8 cellular contexts compared by ENCODE assay signal in genomic region chr10:24952701-24953349, GRCh38. TPM values are rescaled to one million over a fixed set of nuclear protein-coding genes. Genes with fewer than 3 reads are reported as not detected.
A peak's percentile ranks its signal among the peaks of the same experiment; 100 is the strongest.
DNase-seq lines count a peak whose midpoint lies in the region; ATAC-seq and TF ChIP-seq lines count a peak whose summit lies in the region.

No MANE protein-coding gene starts in this region.

- H3K4me1 Mint-ChIP-seq in activated CD4-positive, alpha-beta memory T cell treated with anti-CD3 and anti-CD28 coated beads, Interleukin-2, amount 10 ng/mL, durations not matched to agents 7 days and 5 days = peaks cover 34% of the 10 kb centered on the region

- no peaks in the 10 kb centered on the region for H4K20me1 ChIP-seq in MM.1S (ENCODE audit: insufficient read depth, low read length)

- H3K36me3 Mint-ChIP-seq in activated CD4-positive, alpha-beta memory T cell treated with anti-CD3 and anti-CD28 coated beads, Interleukin-2, amount 10 ng/mL, durations not matched to agents 7 days and 5 days (ENCODE audit: low read depth) = peaks cover 4% of the 10 kb centered on the region

- peak; percentile 62 for ATAC-seq in GM21576 (IDR thresholded peaks at IDR 0.05; ENCODE audit: unreplicated experiment)
- no peak for ATAC-seq in HG03095 (IDR thresholded peaks at IDR 0.05; ENCODE audit: unreplicated experiment)

- peak overlapping the region; percentile 29; the same call in 1 of the 2 replicates for H3K9ac ChIP-seq in MM.1S (ENCODE audit: low read length)

- DNase-seq in Daoy (ENCODE audit: low read depth) = peak; percentile 60
- peak; percentile 14 for DNase-seq in MM.1S
- peak; percentile 50 for DNase-seq in activated CD4-positive, alpha-beta memory T cell treated with anti-CD3 and anti-CD28 coated beads, Interleukin-2, amount 10 ng/mL, durations not matched to agents 7 days and 5 days
- peak; percentile 52 to 60 for DNase-seq in lung microvascular endothelial cell (ENCODE audit: low read depth in 2 of 2)
- DNase-seq in stimulated activated CD8-positive, alpha-beta memory T cell treated with anti-CD3 and anti-CD28 coated beads, Interleukin-12 subunit alpha, Interleukin-12 subunit beta, amount 100 ng/mL, for 4 hours (ENCODE audit: low read depth) = peak; percentile 44

- POLR2A ChIA-PET in activated CD4-positive, alpha-beta memory T cell treated with anti-CD3 and anti-CD28 coated beads, Interleukin-2, amount 10 ng/mL, durations not matched to agents 7 days and 5 days (lab: Charles Lee) = interaction anchor here (1.4 to 3.8 kb wide), 3 partner anchors 32 to 229 kb away, joined by 5 to 19 read pairs (median 6); partner anchors contain the start of genes ARHGAP21, ENKUR and THNSL1

- H3K79me2 ChIP-seq in MM.1S (ENCODE audit: low read length) = no peaks in the 10 kb centered on the region

- CTCF ChIA-PET in activated CD4-positive, alpha-beta memory T cell treated with anti-CD3 and anti-CD28 coated beads, Interleukin-2, amount 10 ng/mL, durations not matched to agents 7 days and 5 days (lab: Charles Lee) = interaction anchor here (1.6 kb wide), 1 partner anchor 64 kb away, joined by 6 read pairs; no protein-coding TSS in a partner anchor

- no peaks in the 10 kb centered on the region for H3K36me3 ChIP-seq in MM.1S (replicated peaks; ENCODE audit: insufficient read depth, low read length)
- no peaks in the 10 kb centered on the region for H3K36me3 ChIP-seq in ectodermal cell (ENCODE audit: control insufficient read depth, insufficient read depth, low read length)

- no peaks in the 10 kb centered on the region for H3K9me2 ChIP-seq in MM.1S (replicated peaks; ENCODE audit: insufficient read depth, low read length)

- no peak overlapping the region for H3K27ac ChIP-seq in MM.1S (ENCODE audit: low read length)
- H3K27ac ChIP-seq in ectodermal cell (ENCODE audit: insufficient read depth, low read depth, low read length, poor library complexity, severe bottlenecking) = peak overlapping the region; percentile 87

- peak; percentile 32 for TF ChIP-seq CTCF in MM.1S (IDR thresholded peaks at IDR 0.05; ENCODE audit: low read length)

- H3K27me3 Mint-ChIP-seq in activated CD4-positive, alpha-beta memory T cell treated with anti-CD3 and anti-CD28 coated beads, Interleukin-2, amount 10 ng/mL, durations not matched to agents 7 days and 5 days = no peaks in the 10 kb centered on the region

- H3K27ac Mint-ChIP-seq in activated CD4-positive, alpha-beta memory T cell treated with anti-CD3 and anti-CD28 coated beads, Interleukin-2, amount 10 ng/mL, durations not matched to agents 7 days and 5 days = peak overlapping the region; percentile 70

- H3K4me3 ChIP-seq in MM.1S (ENCODE audit: low read length) (peak overlapping the region; percentile 59), ectodermal cell (ENCODE audit: insufficient read depth, low read depth, low read length) (peak overlapping the region; percentile 45)

- H3K4me3 Mint-ChIP-seq in activated CD4-positive, alpha-beta memory T cell treated with anti-CD3 and anti-CD28 coated beads, Interleukin-2, amount 10 ng/mL, durations not matched to agents 7 days and 5 days = peak overlapping the region; percentile 79

- H3K9me3 ChIP-seq in MM.1S (replicated peaks; ENCODE audit: insufficient read depth, low read length) (no peaks in the 10 kb centered on the region), ectodermal cell (ENCODE audit: control insufficient read depth, low read length) (no peaks in the 10 kb centered on the region)

- WGBS in ectodermal cell, 2 experiments = 1% methylated on average over 50 of the region's 50 CpGs

- H3K27me3 ChIP-seq in MM.1S (replicated peaks; ENCODE audit: insufficient read depth, low read length) (no peaks in the 10 kb centered on the region), ectodermal cell (ENCODE audit: control insufficient read depth, insufficient read depth, low read length, poor library complexity, severe bottlenecking) (no peaks in the 10 kb centered on the region)

- H3K4me2 ChIP-seq in MM.1S (ENCODE audit: low read depth, low read length) = peak overlapping the region; percentile 59

- H3F3A ChIP-seq in MM.1S (ENCODE audit: insufficient read depth, low read length) = no peaks in the 10 kb centered on the region

- H3K4me1 ChIP-seq in MM.1S (ENCODE audit: low read length) (no peaks in the 10 kb centered on the region), ectodermal cell (ENCODE audit: control insufficient read depth, insufficient read depth, low read length) (peaks cover 26% of the 10 kb centered on the region)

- H3K9me3 Mint-ChIP-seq in activated CD4-positive, alpha-beta memory T cell treated with anti-CD3 and anti-CD28 coated beads, Interleukin-2, amount 10 ng/mL, durations not matched to agents 7 days and 5 days = no peaks in the 10 kb centered on the region

- H2AFZ ChIP-seq in MM.1S (ENCODE audit: low read length) = peak overlapping the region; percentile 77

RNA-seq across cellular contexts. Expression of gene PRTFDC1, which starts 0.4 kb away (rescaled TPM):
- 4.9 and 8.7 TPM in 2 replicates for total RNA-seq in Daoy (2014; rRNA removed; shearing (Covaris generic))
- total RNA-seq in activated CD4-positive, alpha-beta memory T cell treated with anti-CD3 and anti-CD28 coated beads, Interleukin-2, amount 10 ng/mL, durations not matched to agents 7 days and 5 days = 1 to 10 TPM; 1.4 to 1.7 TPM
- 25.0 TPM for polyA plus RNA-seq in ectodermal cell (2013, experiment 1 of 4)
- polyA plus RNA-seq in ectodermal cell (2013, experiment 2 of 4) = 24.5 TPM
- polyA plus RNA-seq in ectodermal cell (2013, experiment 3 of 4) = 18.1 TPM
- 17.7 TPM for polyA plus RNA-seq in ectodermal cell (2013, experiment 4 of 4)
- 5.6 and 7.6 TPM in 2 replicates for total RNA-seq in lung microvascular endothelial cell
